Comparison of ENCODE assay signal across 8 cellular contexts in the genomic region with DNA sequence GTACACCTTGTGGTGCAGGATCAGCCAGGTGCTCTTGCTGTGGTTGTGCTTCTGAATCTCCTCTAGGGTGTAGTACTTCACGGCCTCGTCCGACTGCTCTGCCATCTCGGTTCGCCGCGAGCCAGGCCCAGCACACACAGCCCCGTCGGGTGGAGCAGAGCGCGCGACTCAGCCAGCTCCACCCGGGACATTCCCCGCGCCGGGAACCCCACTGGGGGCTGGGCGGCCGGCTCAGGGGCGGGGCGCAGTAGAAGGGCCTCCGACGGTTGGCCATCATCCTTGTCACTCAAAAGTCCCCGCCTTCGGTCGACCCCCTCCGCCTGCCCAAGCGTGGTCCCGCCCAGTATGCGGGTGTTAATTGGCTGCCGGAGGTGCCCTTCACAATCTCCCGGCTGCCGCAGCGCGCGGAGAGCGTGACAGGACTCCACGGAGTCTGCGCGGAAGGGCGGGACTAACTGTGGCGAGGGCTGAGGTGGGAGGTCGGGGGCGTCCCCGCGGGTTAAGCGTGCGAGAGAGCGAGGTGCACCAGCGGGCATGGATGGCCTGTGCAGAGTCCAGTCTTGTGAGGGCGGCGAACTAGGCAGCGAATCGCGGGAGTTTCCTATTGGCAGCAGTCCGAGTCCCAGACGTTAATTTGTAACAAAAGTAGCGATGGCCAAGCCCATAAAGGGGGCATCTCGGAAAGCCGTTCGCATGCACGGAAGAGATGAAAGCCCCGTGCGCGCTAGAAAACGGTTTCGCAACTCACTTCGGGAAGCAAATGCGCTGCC. TPM values are rescaled to one million over a fixed set of nuclear protein-coding genes. Genes with fewer than 3 reads are reported as not detected.
DNase-seq lines count a peak whose midpoint lies in the region; ATAC-seq, FAIRE-seq and TF ChIP-seq lines count a peak whose summit lies in the region.

A gene with protein sequence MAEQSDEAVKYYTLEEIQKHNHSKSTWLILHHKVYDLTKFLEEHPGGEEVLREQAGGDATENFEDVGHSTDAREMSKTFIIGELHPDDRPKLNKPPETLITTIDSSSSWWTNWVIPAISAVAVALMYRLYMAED (minus strand): TSS at position 193 of the 770 bp plus-strand sequence. CDS start 88 bp downstream, at position 105.

- H3K27me3 ChIP-seq in psoas muscle (ENCODE audit: insufficient read depth in 3 of 3, low read length in 2 of 3): no peaks in the 10 kb centered on the region

- no peaks in the 10 kb centered on the region for H3K27me3 Mint-ChIP-seq in T-helper 17 cell

- peak; percentile 98 for ATAC-seq in HG02623 (IDR thresholded peaks at IDR 0.05; ENCODE audit: unreplicated experiment)
- ATAC-seq in T-helper 17 cell: peak; percentile 97
- ATAC-seq in left ventricle myocardium superior: peak; percentile 99
- peak; percentile 99 to 100 (median 99) for ATAC-seq in psoas muscle

- H3K9me3 ChIP-seq in T-helper 17 cell (ENCODE audit: control insufficient read depth, low read length, poor library complexity, severe bottlenecking) (no peaks in the 10 kb centered on the region), psoas muscle (no peaks in the 10 kb centered on the region)

- peak; percentile 44 for TF ChIP-seq POLR2A in GM10847 (IDR thresholded peaks at IDR 0.05; ENCODE audit: extremely low read depth, insufficient read length)

- DNase-seq in NCI-H1417 (lab: John Stamatoyannopoulos, UW) (peak; percentile 95 to 98 (median 95)), T-helper 17 cell (peak; percentile 97 to 99 (median 99)), left ventricle myocardium superior (peak; percentile 99), psoas muscle (peak; percentile 98 to 99), urothelium cell line (ENCODE audit: low spot score) (peak; percentile 99)

- peaks cover 14% of the 10 kb centered on the region for H3K4me1 Mint-ChIP-seq in T-helper 17 cell

- peak; percentile 98 for FAIRE-seq in urothelium cell line (lab: Jason Lieb, UNC)

- TF ChIP-seq CTCF in psoas muscle (IDR thresholded peaks at IDR 0.05): no peak

- peak within 1 kb of the TSS; percentile 99 for H3K4me3 Mint-ChIP-seq in T-helper 17 cell

- peak within 1 kb of the TSS; percentile 92 for H3K27ac Mint-ChIP-seq in T-helper 17 cell

- no peaks in the 10 kb centered on the region for H3K4me1 ChIP-seq in psoas muscle

- 0 to 1% (median 0%) methylated on average over 66 to 68 of the region's 68 CpGs for WGBS in psoas muscle, 3 donors

- H3K36me3 ChIP-seq in psoas muscle (ENCODE audit: insufficient read depth in 1 of 2, low read depth in 1 of 2): no peaks in the 10 kb centered on the region

- intact Hi-C loops in left ventricle myocardium superior (cut with micrococcal nuclease) (no loop called here), psoas muscle (cut with DNase I) (loop anchor here (5.0 to 10.0 kb wide), 3 partner anchors 145 to 205 kb away; a partner anchor contains a TSS)

- H3K4me3 ChIP-seq in psoas muscle: peak within 1 kb of the TSS; percentile 95

- peak within 1 kb of the TSS; percentile 76 for H3K27ac ChIP-seq in angular gyrus (ENCODE audit: low read depth, low read length)
- H3K27ac ChIP-seq in psoas muscle: peak within 1 kb of the TSS; percentile 53

- peaks cover 2% of the 10 kb centered on the region for H3K36me3 Mint-ChIP-seq in T-helper 17 cell (ENCODE audit: low read depth)

RNA-seq across cellular contexts. Expression of the gene that starts here (rescaled TPM):
- total RNA-seq in T-helper 17 cell: 10 to 100 TPM; 14.5 to 14.8 TPM
- 103 TPM for total RNA-seq in left ventricle myocardium superior
- 10 to 100 TPM; 13.4 to 27.1 (median 22.1) TPM for total RNA-seq in psoas muscle
- polyA plus RNA-seq in psoas muscle: 10 to 100 TPM; 27.0 to 35.6 (median 27.2) TPM

Comparison
In these comparisons a context has a peak if more than half of its experiments do, and no peak if none do; other contexts are left out.
1. Peak in every context shown above with its lines: DNase-seq, ATAC-seq, H3K4me3 ChIP-seq and H3K27ac ChIP-seq.